In the genomic region with DNA sequence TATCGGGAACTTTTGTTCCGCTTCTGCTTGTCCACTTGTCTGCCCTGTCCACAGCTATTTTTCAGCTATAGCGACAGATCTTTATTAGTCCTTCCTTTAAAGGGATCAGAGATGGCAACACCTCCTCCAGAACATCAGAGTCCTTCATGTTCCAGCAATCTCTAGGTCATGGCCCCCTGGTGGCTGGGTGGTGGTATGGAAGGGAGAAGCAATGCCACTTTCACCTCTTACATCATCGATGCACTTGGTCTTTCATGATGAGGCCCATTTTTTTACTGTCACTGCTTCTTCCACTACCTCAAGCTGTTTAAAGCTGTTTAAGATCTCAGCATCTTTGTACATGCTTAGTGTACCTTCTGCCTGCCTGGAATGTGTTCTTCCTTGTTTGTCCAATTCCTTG, we compare ENCODE assay signal across 9 cellular contexts.
DNase-seq lines count a peak whose midpoint lies in the region; ATAC-seq and TF ChIP-seq lines count a peak whose summit lies in the region.
"Had no signal": no experiment of that assay in that cellular context is flagged by ENCODE, and none has a peak within 500 bp of the region (broad histone marks: within the 10 kb centered on the region; RNA-seq: fewer than 3 reads in every experiment).

No MANE protein-coding gene starts in this region.

- H3K4me2 ChIP-seq in neuronal stem cell (ENCODE audit: insufficient read depth, low read length, poor library complexity, severe bottlenecking), result no peak overlapping the region

- no peak overlapping the region for H3K4ac ChIP-seq in neuronal stem cell (ENCODE audit: low read length)

- H3K36me3 ChIP-seq in suprapubic skin (no peaks in the 10 kb centered on the region), neuronal stem cell (replicated peaks in 1 of 2; ENCODE audit: control insufficient read depth in 2 of 2, insufficient read depth in 2 of 2, low read length in 2 of 2) (no peaks in the 10 kb centered on the region), prostate gland (no peaks in the 10 kb centered on the region)
- H3K36me3 ChIP-seq: neutrophil had no signal

- no peak overlapping the region for H2BK120ac ChIP-seq in neuronal stem cell (ENCODE audit: low read depth, low read length)

- H3K14ac ChIP-seq in neuronal stem cell (ENCODE audit: low read length), result no peak overlapping the region

- ATAC-seq in GM18502 (IDR thresholded peaks at IDR 0.05; ENCODE audit: poor library complexity, unreplicated experiment), result peak; percentile 70

- H4K8ac ChIP-seq in neuronal stem cell (ENCODE audit: low read depth, low read length), result no peak overlapping the region

- H3K18ac ChIP-seq in neuronal stem cell (ENCODE audit: low read length), result no peak overlapping the region

- TF ChIP-seq EP300 in suprapubic skin (IDR thresholded peaks at IDR 0.05), result no peak

- peak; percentile 66 for DNase-seq in NAMALWA (ENCODE audit: low spot score)
- DNase-seq in activated CD8-positive, alpha-beta memory T cell treated with anti-CD3 and anti-CD28 coated beads, Interleukin-2, amount 50 U/mL, for 4 hours, result peak; percentile 43
- peak; percentile 43 for DNase-seq in iPS-NIHi11 (ENCODE audit: low spot score)
- peak in 5 of 6 experiments; percentile 4 to 34 (median 10) for DNase-seq in stimulated activated naive CD4-positive, alpha-beta T cell (lab: John Stamatoyannopoulos, UW)
- DNase-seq in suprapubic skin (ENCODE audit: low spot score in 2 of 2), result no peak
- no peak for DNase-seq in neuronal stem cell (ENCODE audit: low spot score)
- no peak for DNase-seq in prostate gland (ENCODE audit: low spot score)

- H3K9me3 ChIP-seq in suprapubic skin, result no peaks in the 10 kb centered on the region
- no peaks in the 10 kb centered on the region for H3K9me3 ChIP-seq in neuronal stem cell (replicated peaks in 1 of 2; ENCODE audit: control insufficient read depth in 2 of 2, insufficient read depth in 1 of 2, low read depth in 1 of 2, low read length in 2 of 2)
- H3K9me3 ChIP-seq in prostate gland, result no peaks in the 10 kb centered on the region
- H3K9me3 ChIP-seq: neutrophil had no signal

- TF ChIP-seq CTCF in suprapubic skin (IDR thresholded peaks at IDR 0.05) (no peak), prostate gland (IDR thresholded peaks at IDR 0.05) (no peak)

- no peak overlapping the region for H2BK15ac ChIP-seq in neuronal stem cell (ENCODE audit: low read length)

- H3K4me1 ChIP-seq in suprapubic skin, result no peaks in the 10 kb centered on the region
- H3K4me1 ChIP-seq in neuronal stem cell (ENCODE audit: control insufficient read depth in 2 of 2, insufficient read depth in 1 of 2, low read depth in 1 of 2, low read length in 2 of 2), result no peaks in the 10 kb centered on the region
- no peaks in the 10 kb centered on the region for H3K4me1 ChIP-seq in prostate gland (replicated peaks)

- no peak overlapping the region for H2AFZ ChIP-seq in neuronal stem cell (ENCODE audit: low read length)

- H4K91ac ChIP-seq in neuronal stem cell (ENCODE audit: low read depth, low read length, poor library complexity), result no peak overlapping the region

- TF ChIP-seq POLR2A in suprapubic skin (IDR thresholded peaks at IDR 0.05), result no peak
- no peak for TF ChIP-seq POLR2A in prostate gland (IDR thresholded peaks at IDR 0.05)

- intact Hi-C loops in prostate gland (cut with DNase I), result no loop called here

- no peak overlapping the region for H2BK12ac ChIP-seq in neuronal stem cell (ENCODE audit: low read length)

- H3K4me3 ChIP-seq in suprapubic skin, result no peak overlapping the region
- no peak overlapping the region for H3K4me3 ChIP-seq in neuronal stem cell (ENCODE audit: low read length in 2 of 2)
- H3K4me3 ChIP-seq in prostate gland, result no peak overlapping the region

- H3K27ac ChIP-seq in suprapubic skin, result no peak overlapping the region
- no peak overlapping the region for H3K27ac ChIP-seq in neuronal stem cell (replicated peaks; ENCODE audit: low read length)
- H3K27ac ChIP-seq in prostate gland, result no peak overlapping the region
- H3K27ac ChIP-seq: neutrophil had no signal

- 86% methylated on average over 4 of the region's 4 CpGs for WGBS in suprapubic skin
- no CpG with 5 or more reads among the region's 4 CpGs for WGBS in neuronal stem cell (ENCODE audit: extremely low coverage in 2 of 2, insufficient read length in 2 of 2, insufficient replicate concordance in 1 of 2), 2 donors
- 93% methylated on average over 4 of the region's 4 CpGs for whole genome bisulfite sequencing in prostate gland

- no peak overlapping the region for H3K23ac ChIP-seq in neuronal stem cell (ENCODE audit: low read depth, low read length, poor library complexity)

- H3K27me3 ChIP-seq in suprapubic skin, result no peaks in the 10 kb centered on the region
- no peaks in the 10 kb centered on the region for H3K27me3 ChIP-seq in neuronal stem cell (ENCODE audit: control insufficient read depth in 3 of 3, insufficient read depth in 3 of 3, low read depth in 1 of 3, low read length in 3 of 3)
- no peaks in the 10 kb centered on the region for H3K27me3 ChIP-seq in prostate gland (replicated peaks; ENCODE audit: insufficient read depth)
- H3K27me3 ChIP-seq: neutrophil had no signal

- no peak overlapping the region for H2BK5ac ChIP-seq in neuronal stem cell (ENCODE audit: low read length)

- no peak overlapping the region for H3K9ac ChIP-seq in neuronal stem cell (ENCODE audit: low read depth, low read length, poor library complexity)

- H2AK5ac ChIP-seq in neuronal stem cell (ENCODE audit: low read depth, low read length), result no peak overlapping the region

- H3K79me1 ChIP-seq in neuronal stem cell (ENCODE audit: low read depth, low read length), result no peaks in the 10 kb centered on the region

Comparison
In these comparisons a context has a peak if more than half of its experiments do, and no peak if none do; other contexts are left out.
1. DNase-seq: peak in NAMALWA (single experiment), activated CD8-positive, alpha-beta memory T cell treated with anti-CD3 and anti-CD28 coated beads, Interleukin-2, amount 50 U/mL, for 4 hours (single experiment), iPS-NIHi11 (single experiment) and stimulated activated naive CD4-positive, alpha-beta T cell (5 of 6); none in suprapubic skin (0 of 2), neuronal stem cell (single experiment) and prostate gland (single experiment).